1 cellular context compared by ENCODE assay signal in the genomic region with DNA sequence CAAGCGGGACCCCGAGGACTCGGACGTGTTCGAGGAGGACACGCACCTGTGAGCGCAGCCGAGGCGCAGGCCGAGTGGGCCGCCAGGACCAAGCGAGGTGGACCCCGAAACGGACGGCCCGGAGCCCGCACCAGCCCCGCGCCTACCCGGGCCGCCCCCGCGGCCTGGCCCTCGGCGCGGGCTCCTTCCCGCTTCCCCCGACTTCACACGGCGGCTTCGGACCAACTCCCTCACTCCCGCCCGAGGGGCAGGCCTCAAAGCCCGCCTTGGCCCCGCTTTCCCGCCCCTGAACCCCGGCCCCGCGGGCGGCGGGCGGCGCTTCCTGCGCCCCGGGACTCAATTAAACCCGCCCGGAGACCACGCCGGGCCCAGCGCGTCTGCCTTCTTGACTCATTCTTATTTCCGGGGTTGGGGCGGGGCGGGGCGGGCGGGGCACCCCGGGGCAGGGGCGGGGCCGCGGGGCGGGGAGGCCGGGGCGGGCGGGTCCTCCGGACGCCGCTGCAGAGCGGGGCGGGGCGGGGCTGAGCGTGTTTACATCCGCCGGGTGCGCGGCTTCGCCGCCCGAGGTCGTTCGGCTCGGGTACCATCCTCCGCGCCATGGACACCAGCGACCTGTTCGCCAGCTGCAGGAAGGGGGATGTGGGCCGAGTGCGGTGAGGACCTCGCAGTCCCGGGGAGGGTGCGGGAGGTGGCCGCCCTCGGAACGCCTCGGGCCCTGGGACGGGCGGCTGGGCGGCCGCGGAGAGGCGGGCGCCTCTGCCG.
A peak's percentile ranks its signal among the peaks of the same experiment; 100 is the strongest.
TF ChIP-seq lines count a peak whose summit lies in the region.

A gene (plus strand): TSS at position 524 of the 762 bp plus-strand sequence. CDS start 74 bp downstream, at position 598.

TF ChIP-seq in HepG2, 621 proteins besides CTCF, POLR2A, EP300 and RAD21 (continued from another document and continues in another):
- TF ChIP-seq, protein P1, sequence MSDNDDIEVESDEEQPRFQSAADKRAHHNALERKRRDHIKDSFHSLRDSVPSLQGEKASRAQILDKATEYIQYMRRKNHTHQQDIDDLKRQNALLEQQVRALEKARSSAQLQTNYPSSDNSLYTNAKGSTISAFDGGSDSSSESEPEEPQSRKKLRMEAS (IDR thresholded peaks at IDR 0.05) = peak; percentile 47; the same call in 1 of the 2 replicates
- TF ChIP-seq FOXM1 (CRISPR knock-in tag; IDR thresholded peaks at IDR 0.05) (no peak), KAT8 (CRISPR knock-in tag; IDR thresholded peaks at IDR 0.05) (peak; percentile 64; the same call in 1 of the 2 replicates), FOXA3 (CRISPR knock-in tag; IDR thresholded peaks at IDR 0.05) (peak; percentile 42; the same call in 1 of the 2 replicates), ZFP90 (CRISPR knock-in tag; IDR thresholded peaks at IDR 0.05; ENCODE audit: borderline replicate concordance) (0 out of 2 replicates have a peak, but pooled peaks have one; percentile 54), ZNF782 (CRISPR knock-in tag; IDR thresholded peaks at IDR 0.05; ENCODE audit: borderline replicate concordance) (no peak), ERF (CRISPR knock-in tag; IDR thresholded peaks at IDR 0.05) (0 out of 2 replicates have a peak, but pooled peaks have one; percentile 33), ZNF724P (CRISPR knock-in tag; IDR thresholded peaks at IDR 0.05; ENCODE audit: borderline replicate concordance) (peak; percentile 30; the same call in 1 of the 2 replicates), PITX1 (CRISPR knock-in tag; IDR thresholded peaks at IDR 0.05) (0 out of 2 replicates have a peak, but pooled peaks have one; percentile 10), FOXK2 (IDR thresholded peaks at IDR 0.05) (0 out of 2 replicates have a peak, but pooled peaks have one; percentile 28), THAP11 (CRISPR knock-in tag; IDR thresholded peaks at IDR 0.05) (peak; percentile 39; the same call in 1 of the 2 replicates), AGO1 (IDR thresholded peaks at IDR 0.05; ENCODE audit: low read depth, low read length, poor library complexity, severe bottlenecking) (peak; percentile 31), SIN3A (IDR thresholded peaks at IDR 0.05; ENCODE audit: borderline replicate concordance, low read depth, low read length) (peak; percentile 72; the same call in 1 of the 2 replicates), NFKB2 (CRISPR knock-in tag; IDR thresholded peaks at IDR 0.05; ENCODE audit: borderline replicate concordance) (0 out of 2 replicates have a peak, but pooled peaks have one; percentile 26), ZFX (CRISPR knock-in tag; IDR thresholded peaks at IDR 0.05; ENCODE audit: low read depth) (peak; percentile 66), HDAC1 (CRISPR knock-in tag; IDR thresholded peaks at IDR 0.05) (peak; percentile 14; the same call in 1 of the 2 replicates), ZNF552 (CRISPR knock-in tag; IDR thresholded peaks at IDR 0.05; ENCODE audit: borderline replicate concordance) (no peak), KDM2A (CRISPR knock-in tag; IDR thresholded peaks at IDR 0.05; ENCODE audit: borderline replicate concordance, low read depth) (peak; percentile 96), ETV6 (CRISPR knock-in tag; conservative IDR thresholded peaks at IDR 0.05) (no peak), ZFP36L1 (CRISPR knock-in tag; IDR thresholded peaks at IDR 0.05) (0 out of 2 replicates have a peak, but pooled peaks have one; percentile 35), ZSCAN21 (CRISPR knock-in tag; IDR thresholded peaks at IDR 0.05; ENCODE audit: borderline replicate concordance) (peak; percentile 42), FOXA1 (IDR thresholded peaks at IDR 0.05) (no peak), FOXA1 (CRISPR knock-in tag; IDR thresholded peaks at IDR 0.05) (peak; percentile 76), YEATS4 (CRISPR knock-in tag; IDR thresholded peaks at IDR 0.05; ENCODE audit: borderline replicate concordance) (peak; percentile 46; the same call in 1 of the 2 replicates), MED1 (CRISPR knock-in tag; IDR thresholded peaks at IDR 0.05) (peak; percentile 31; the same call in 1 of the 2 replicates), RBFOX2 (IDR thresholded peaks at IDR 0.05; ENCODE audit: low read depth, low read length) (peak; percentile 79), POLR2G (IDR thresholded peaks at IDR 0.05; ENCODE audit: low read depth, low read length) (peak; percentile 70; the same call in 1 of the 2 replicates), ELF1 (CRISPR knock-in tag; IDR thresholded peaks at IDR 0.05) (peak; percentile 33; the same call in 1 of the 2 replicates), SALL1 (CRISPR knock-in tag; IDR thresholded peaks at IDR 0.05) (peak; percentile 55), ZNF749 (CRISPR knock-in tag; IDR thresholded peaks at IDR 0.05; ENCODE audit: borderline replicate concordance) (peak; percentile 43; the same call in 1 of the 2 replicates), DR1 (CRISPR knock-in tag; IDR thresholded peaks at IDR 0.05) (peak; percentile 26; the same call in 1 of the 2 replicates), DMAP1 (CRISPR knock-in tag; IDR thresholded peaks at IDR 0.05) (0 out of 2 replicates have a peak, but pooled peaks have one; percentile 26), SPEN (CRISPR knock-in tag; IDR thresholded peaks at IDR 0.05; ENCODE audit: low read depth) (peak; percentile 28; the same call in 1 of the 2 replicates), TAF1 (CRISPR knock-in tag; IDR thresholded peaks at IDR 0.05) (peak; percentile 46; the same call in 1 of the 2 replicates), ZNF225 (CRISPR knock-in tag; IDR thresholded peaks at IDR 0.05) (no peak)
- TF ChIP-seq, protein P2, sequence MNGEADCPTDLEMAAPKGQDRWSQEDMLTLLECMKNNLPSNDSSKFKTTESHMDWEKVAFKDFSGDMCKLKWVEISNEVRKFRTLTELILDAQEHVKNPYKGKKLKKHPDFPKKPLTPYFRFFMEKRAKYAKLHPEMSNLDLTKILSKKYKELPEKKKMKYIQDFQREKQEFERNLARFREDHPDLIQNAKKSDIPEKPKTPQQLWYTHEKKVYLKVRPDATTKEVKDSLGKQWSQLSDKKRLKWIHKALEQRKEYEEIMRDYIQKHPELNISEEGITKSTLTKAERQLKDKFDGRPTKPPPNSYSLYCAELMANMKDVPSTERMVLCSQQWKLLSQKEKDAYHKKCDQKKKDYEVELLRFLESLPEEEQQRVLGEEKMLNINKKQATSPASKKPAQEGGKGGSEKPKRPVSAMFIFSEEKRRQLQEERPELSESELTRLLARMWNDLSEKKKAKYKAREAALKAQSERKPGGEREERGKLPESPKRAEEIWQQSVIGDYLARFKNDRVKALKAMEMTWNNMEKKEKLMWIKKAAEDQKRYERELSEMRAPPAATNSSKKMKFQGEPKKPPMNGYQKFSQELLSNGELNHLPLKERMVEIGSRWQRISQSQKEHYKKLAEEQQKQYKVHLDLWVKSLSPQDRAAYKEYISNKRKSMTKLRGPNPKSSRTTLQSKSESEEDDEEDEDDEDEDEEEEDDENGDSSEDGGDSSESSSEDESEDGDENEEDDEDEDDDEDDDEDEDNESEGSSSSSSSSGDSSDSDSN (CRISPR knock-in tag; IDR thresholded peaks at IDR 0.05) = peak; percentile 59; the same call in 1 of the 2 replicates
- TF ChIP-seq, protein P3, sequence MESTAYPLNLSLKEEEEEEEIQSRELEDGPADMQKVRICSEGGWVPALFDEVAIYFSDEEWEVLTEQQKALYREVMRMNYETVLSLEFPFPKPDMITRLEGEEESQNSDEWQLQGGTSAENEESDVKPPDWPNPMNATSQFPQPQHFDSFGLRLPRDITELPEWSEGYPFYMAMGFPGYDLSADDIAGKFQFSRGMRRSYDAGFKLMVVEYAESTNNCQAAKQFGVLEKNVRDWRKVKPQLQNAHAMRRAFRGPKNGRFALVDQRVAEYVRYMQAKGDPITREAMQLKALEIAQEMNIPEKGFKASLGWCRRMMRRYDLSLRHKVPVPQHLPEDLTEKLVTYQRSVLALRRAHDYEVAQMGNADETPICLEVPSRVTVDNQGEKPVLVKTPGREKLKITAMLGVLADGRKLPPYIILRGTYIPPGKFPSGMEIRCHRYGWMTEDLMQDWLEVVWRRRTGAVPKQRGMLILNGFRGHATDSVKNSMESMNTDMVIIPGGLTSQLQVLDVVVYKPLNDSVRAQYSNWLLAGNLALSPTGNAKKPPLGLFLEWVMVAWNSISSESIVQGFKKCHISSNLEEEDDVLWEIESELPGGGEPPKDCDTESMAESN (CRISPR knock-in tag; conservative IDR thresholded peaks at IDR 0.05) = 0 out of 2 replicates have a peak, but pooled peaks have one; percentile 1
- TF ChIP-seq, protein P4, sequence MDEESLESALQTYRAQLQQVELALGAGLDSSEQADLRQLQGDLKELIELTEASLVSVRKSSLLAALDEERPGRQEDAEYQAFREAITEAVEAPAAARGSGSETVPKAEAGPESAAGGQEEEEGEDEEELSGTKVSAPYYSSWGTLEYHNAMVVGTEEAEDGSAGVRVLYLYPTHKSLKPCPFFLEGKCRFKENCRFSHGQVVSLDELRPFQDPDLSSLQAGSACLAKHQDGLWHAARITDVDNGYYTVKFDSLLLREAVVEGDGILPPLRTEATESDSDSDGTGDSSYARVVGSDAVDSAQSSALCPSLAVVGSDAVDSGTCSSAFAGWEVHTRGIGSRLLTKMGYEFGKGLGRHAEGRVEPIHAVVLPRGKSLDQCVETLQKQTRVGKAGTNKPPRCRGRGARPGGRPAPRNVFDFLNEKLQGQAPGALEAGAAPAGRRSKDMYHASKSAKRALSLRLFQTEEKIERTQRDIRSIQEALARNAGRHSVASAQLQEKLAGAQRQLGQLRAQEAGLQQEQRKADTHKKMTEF (CRISPR knock-in tag; IDR thresholded peaks at IDR 0.05) = 0 out of 2 replicates have a peak, but pooled peaks have one; percentile 36
- TF ChIP-seq, protein P5, sequence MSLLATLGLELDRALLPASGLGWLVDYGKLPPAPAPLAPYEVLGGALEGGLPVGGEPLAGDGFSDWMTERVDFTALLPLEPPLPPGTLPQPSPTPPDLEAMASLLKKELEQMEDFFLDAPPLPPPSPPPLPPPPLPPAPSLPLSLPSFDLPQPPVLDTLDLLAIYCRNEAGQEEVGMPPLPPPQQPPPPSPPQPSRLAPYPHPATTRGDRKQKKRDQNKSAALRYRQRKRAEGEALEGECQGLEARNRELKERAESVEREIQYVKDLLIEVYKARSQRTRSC (CRISPR knock-in tag; IDR thresholded peaks at IDR 0.05; ENCODE audit: low read depth) = no peak
- TF ChIP-seq, protein P6, sequence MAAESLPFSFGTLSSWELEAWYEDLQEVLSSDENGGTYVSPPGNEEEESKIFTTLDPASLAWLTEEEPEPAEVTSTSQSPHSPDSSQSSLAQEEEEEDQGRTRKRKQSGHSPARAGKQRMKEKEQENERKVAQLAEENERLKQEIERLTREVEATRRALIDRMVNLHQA (CRISPR knock-in tag; IDR thresholded peaks at IDR 0.05) = no peak
- TF ChIP-seq, protein P7, sequence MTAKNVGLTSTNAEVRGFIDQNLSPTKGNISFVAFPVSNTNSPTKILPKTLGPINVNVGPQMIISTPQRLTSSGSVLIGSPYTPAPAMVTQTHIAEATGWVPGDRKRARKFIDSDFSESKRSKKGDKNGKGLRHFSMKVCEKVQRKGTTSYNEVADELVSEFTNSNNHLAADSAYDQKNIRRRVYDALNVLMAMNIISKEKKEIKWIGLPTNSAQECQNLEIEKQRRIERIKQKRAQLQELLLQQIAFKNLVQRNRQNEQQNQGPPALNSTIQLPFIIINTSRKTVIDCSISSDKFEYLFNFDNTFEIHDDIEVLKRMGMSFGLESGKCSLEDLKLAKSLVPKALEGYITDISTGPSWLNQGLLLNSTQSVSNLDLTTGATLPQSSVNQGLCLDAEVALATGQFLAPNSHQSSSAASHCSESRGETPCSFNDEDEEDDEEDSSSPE (CRISPR knock-in tag; IDR thresholded peaks at IDR 0.05) = peak; percentile 42; the same call in 1 of the 2 replicates
- TF ChIP-seq, protein P8, sequence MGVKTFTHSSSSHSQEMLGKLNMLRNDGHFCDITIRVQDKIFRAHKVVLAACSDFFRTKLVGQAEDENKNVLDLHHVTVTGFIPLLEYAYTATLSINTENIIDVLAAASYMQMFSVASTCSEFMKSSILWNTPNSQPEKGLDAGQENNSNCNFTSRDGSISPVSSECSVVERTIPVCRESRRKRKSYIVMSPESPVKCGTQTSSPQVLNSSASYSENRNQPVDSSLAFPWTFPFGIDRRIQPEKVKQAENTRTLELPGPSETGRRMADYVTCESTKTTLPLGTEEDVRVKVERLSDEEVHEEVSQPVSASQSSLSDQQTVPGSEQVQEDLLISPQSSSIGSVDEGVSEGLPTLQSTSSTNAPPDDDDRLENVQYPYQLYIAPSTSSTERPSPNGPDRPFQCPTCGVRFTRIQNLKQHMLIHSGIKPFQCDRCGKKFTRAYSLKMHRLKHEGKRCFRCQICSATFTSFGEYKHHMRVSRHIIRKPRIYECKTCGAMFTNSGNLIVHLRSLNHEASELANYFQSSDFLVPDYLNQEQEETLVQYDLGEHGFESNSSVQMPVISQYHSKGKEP (CRISPR knock-in tag; IDR thresholded peaks at IDR 0.05) = no peak
- TF ChIP-seq, protein P9, sequence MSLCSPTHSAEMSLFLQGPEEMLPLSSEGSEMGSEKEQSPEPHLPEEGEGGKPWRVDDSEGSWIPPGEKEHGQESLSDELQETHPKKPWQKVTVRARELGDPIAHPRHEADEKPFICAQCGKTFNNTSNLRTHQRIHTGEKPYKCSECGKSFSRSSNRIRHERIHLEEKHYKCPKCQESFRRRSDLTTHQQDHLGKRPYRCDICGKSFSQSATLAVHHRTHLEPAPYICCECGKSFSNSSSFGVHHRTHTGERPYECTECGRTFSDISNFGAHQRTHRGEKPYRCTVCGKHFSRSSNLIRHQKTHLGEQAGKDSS (CRISPR knock-in tag; IDR thresholded peaks at IDR 0.05; ENCODE audit: borderline replicate concordance, low read depth) = peak; percentile 70; the same call in 1 of the 2 replicates
- TF ChIP-seq, protein P10, sequence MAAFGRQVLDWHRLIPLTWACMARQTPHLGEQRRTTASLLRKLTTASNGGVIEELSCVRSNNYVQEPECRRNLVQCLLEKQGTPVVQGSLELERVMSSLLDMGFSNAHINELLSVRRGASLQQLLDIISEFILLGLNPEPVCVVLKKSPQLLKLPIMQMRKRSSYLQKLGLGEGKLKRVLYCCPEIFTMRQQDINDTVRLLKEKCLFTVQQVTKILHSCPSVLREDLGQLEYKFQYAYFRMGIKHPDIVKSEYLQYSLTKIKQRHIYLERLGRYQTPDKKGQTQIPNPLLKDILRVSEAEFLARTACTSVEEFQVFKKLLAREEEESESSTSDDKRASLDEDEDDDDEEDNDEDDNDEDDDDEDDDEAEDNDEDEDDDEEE (CRISPR knock-in tag; IDR thresholded peaks at IDR 0.05) = 0 out of 2 replicates have a peak, but pooled peaks have one; percentile 36
- TF ChIP-seq, protein P11, sequence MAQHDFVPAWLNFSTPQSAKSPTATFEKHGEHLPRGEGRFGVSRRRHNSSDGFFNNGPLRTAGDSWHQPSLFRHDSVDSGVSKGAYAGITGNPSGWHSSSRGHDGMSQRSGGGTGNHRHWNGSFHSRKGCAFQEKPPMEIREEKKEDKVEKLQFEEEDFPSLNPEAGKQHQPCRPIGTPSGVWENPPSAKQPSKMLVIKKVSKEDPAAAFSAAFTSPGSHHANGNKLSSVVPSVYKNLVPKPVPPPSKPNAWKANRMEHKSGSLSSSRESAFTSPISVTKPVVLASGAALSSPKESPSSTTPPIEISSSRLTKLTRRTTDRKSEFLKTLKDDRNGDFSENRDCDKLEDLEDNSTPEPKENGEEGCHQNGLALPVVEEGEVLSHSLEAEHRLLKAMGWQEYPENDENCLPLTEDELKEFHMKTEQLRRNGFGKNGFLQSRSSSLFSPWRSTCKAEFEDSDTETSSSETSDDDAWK (CRISPR knock-in tag; IDR thresholded peaks at IDR 0.05) = no peak
